ENCODE assay signal across 8 cellular contexts in the genomic region with DNA sequence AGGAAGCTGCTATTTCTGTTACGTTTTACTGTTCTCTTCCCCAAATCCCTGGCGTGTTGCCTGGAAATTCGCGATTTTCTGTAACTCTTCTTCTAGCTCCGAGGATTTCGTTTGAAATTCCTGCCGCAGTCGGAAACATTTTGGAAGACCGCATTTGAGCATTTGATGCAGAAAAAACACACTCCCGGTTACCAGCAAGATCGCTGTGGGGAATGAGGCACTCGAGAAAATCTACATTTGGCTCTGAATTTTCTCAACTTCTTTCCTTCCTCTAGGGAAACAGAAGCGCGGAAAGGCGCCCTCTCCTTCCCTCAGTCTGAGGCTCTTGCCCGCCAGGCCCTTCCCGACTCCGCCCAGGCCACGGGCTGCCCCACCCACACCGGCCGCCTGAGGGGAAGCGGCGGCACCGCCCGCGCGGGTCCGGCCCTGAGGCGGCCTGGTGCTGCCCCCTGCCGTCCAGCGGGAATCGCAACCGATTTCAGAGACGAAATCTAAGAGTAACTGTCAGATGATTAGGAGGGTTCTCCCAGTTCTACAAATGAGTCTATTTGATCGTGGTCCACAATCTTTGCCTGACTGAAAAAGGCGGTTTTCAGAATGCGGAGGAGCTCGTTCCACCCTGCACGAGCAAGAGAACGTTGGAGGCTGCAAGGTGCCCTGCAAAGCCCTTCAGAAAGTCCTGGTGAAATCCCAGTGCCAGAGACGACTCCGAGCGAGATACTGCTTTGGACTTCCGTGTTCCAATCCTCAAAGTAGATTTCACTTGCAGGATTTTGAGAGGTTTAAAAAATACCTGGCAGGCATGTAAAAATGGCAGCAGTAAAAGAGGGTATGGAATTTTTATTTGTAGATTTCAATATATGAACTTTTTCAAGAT. TPM values are rescaled to one million over a fixed set of nuclear protein-coding genes. Genes with fewer than 3 reads are reported as not detected.
DNase-seq lines count a peak whose midpoint lies in the region; ATAC-seq, FAIRE-seq and TF ChIP-seq lines count a peak whose summit lies in the region.

No MANE protein-coding gene starts in this region.

- ATAC-seq in GM18867 (IDR thresholded peaks at IDR 0.05; ENCODE audit: unreplicated experiment) = peak; percentile 100
- peak; percentile 100 for ATAC-seq in HG03103 (IDR thresholded peaks at IDR 0.05; ENCODE audit: low read depth, unreplicated experiment)
- peak; percentile 99 to 100 for ATAC-seq in activated CD4-positive, CD25-positive, alpha-beta regulatory T cell treated with anti-CD3 and anti-CD28 coated beads, Interleukin-2, amount 50 U/mL, for 24 hours

- no peaks in the 10 kb centered on the region for H3K9me3 ChIP-seq in kidney (ENCODE audit: control insufficient read depth in 1 of 2, low read length in 2 of 2)

- H3K36me3 ChIP-seq in kidney (ENCODE audit: control insufficient read depth in 1 of 2, insufficient read depth in 2 of 2, low read length in 2 of 2) = no peaks in the 10 kb centered on the region

- no peak overlapping the region for H3K27ac ChIP-seq in kidney (ENCODE audit: low read depth in 2 of 2, low read length in 2 of 2)

- peak overlapping the region; percentile 75 to 83 for H3K4me3 ChIP-seq in kidney (ENCODE audit: low read length in 2 of 2)

- no peak for FAIRE-seq in kidney (lab: Jason Lieb, UNC)

- peak overlapping the region; percentile 74 for H3K9ac ChIP-seq in kidney (ENCODE audit: low read length in 2 of 2)

- peak; percentile 97 for DNase-seq in AG08395 (ENCODE audit: low spot score)
- DNase-seq in NCI-H2196 (lab: John Stamatoyannopoulos, UW; ENCODE audit: unreplicated experiment) = peak; percentile 77
- peak; percentile 19 to 81 for DNase-seq in cerebellar nuclear complex (lab: John Stamatoyannopoulos, UW)
- DNase-seq in kidney = peak; percentile 97
- DNase-seq in stimulated activated CD4-positive, alpha-beta T cell treated with anti-CD3 and anti-CD28 coated beads, Interleukin-15, amount 100 ng/mL, for 1 hour (ENCODE audit: low read depth in 1 of 2, low spot score in 1 of 2) = peak; percentile 75 to 87

- H3K4me1 ChIP-seq in kidney (ENCODE audit: control insufficient read depth in 1 of 2, insufficient read depth in 1 of 2, low read depth in 1 of 2, low read length in 2 of 2) = peaks cover 0 to 7% of the 10 kb centered on the region in 2 donors

- TF ChIP-seq CTCF in kidney (IDR thresholded peaks at IDR 0.05; ENCODE audit: borderline replicate concordance, extremely low read depth, insufficient read depth) = peak; percentile 99

- intact Hi-C loops in kidney (cut with DNase I) = no loop called here

RNA-seq across cellular contexts. Expression of a gene that starts 18.4 kb away (rescaled TPM):
- total RNA-seq in kidney = 33.2 TPM
- 9.1 TPM for polyA plus RNA-seq in kidney (ENCODE audit: insufficient read depth, low read depth, low replicate concordance)
